In the genomic region with DNA sequence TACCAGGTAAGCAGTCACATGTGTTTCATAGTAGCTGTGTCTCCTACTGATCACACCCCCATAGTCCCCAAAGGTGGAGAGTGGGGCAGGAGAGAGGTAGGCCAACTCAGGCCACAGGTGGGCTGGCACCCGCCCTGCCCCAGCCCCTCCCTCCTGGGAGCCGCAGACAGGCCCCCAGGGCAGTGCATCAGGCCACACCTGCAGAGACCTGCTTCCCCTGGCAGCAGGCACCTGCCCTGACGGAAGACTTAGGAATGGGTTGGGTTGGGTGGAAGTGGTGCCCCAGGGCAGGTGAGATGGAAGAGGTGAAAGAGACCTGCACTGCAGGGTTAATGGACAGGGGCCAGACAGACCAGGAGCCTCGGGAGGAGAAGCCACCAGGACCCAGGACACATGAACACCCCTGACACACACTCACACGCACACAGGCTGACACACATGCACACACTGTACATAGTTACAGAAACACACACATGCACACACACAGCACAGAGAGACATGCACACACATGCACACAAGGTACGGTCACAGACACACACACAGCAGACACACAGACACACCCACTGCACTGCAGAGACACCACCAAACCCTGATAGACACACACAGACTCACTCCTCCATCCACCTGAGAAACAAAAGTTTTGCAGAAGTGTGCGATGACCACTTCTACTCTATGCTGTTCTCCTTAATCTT, we compare ENCODE assay signal across 11 cellular contexts. TPM values are rescaled to one million over a fixed set of nuclear protein-coding genes. Genes with fewer than 3 reads are reported as not detected.
DNase-seq lines count a peak whose midpoint lies in the region; ATAC-seq and TF ChIP-seq lines count a peak whose summit lies in the region.
"Had no signal": no experiment of that assay in that cellular context is flagged by ENCODE, and none has a peak within 500 bp of the region (broad histone marks: within the 10 kb centered on the region; RNA-seq: fewer than 3 reads in every experiment).

No MANE protein-coding gene starts in this region.

- H3K79me2 ChIP-seq in PC-3 (ENCODE audit: low read length), result peaks cover 26% of the 10 kb centered on the region

- no peak for TF ChIP-seq CTCF in PC-3 (conservative IDR thresholded peaks at IDR 0.05; ENCODE audit: low read depth, low read length)
- no peak for TF ChIP-seq CTCF in endodermal cell (conservative IDR thresholded peaks at IDR 0.05)
- TF ChIP-seq CTCF in nephron progenitor cell (IDR thresholded peaks at IDR 0.05), result no peak

- H3K4me1 ChIP-seq in CD8-positive, alpha-beta memory T cell (ENCODE audit: insufficient read depth, low read length), result peaks cover 4% of the 10 kb centered on the region
- H3K4me1 ChIP-seq in PC-3 (ENCODE audit: insufficient read depth, low read length) (peaks cover 45% of the 10 kb centered on the region), endodermal cell (ENCODE audit: control insufficient read depth, insufficient read depth, low read length) (peaks cover 4% of the 10 kb centered on the region)

- intact Hi-C loops in PC-3 (cut with micrococcal nuclease) (no loop called here), sciatic nerve (cut with DNase I) (no loop called here)

- no peak overlapping the region for H3K9ac ChIP-seq in PC-3 (ENCODE audit: low read length)
- H3K9ac ChIP-seq in endodermal cell (ENCODE audit: extremely low read depth, low read length, poor library complexity, severe bottlenecking), result no peak overlapping the region

- H3K4me3 Mint-ChIP-seq in CD8-positive, alpha-beta memory T cell, result peak overlapping the region; percentile 47 to 81 (median 76)
- H3K4me3 Mint-ChIP-seq in endodermal cell (peak overlapping the region; percentile 72), nephron progenitor cell (peak overlapping the region; percentile 88)

- peaks cover 19% of the 10 kb centered on the region for H3K27me3 ChIP-seq in CD8-positive, alpha-beta memory T cell (ENCODE audit: insufficient read depth, low read length, poor library complexity, severe bottlenecking)
- no peaks in the 10 kb centered on the region for H3K27me3 ChIP-seq in PC-3 (ENCODE audit: low read length)
- peaks cover 3% of the 10 kb centered on the region for H3K27me3 ChIP-seq in endodermal cell (ENCODE audit: control insufficient read depth, insufficient read depth, low read length, poor library complexity, severe bottlenecking)
- H3K27me3 ChIP-seq: brain microvascular endothelial cell had no signal

- peaks cover 37 to 73% of the 10 kb centered on the region in 2 donors for H3K27me3 Mint-ChIP-seq in CD8-positive, alpha-beta memory T cell
- H3K27me3 Mint-ChIP-seq in endodermal cell (ENCODE audit: insufficient read depth) (peaks cover 27% of the 10 kb centered on the region), nephron progenitor cell (ENCODE audit: low read depth, poor library complexity) (peaks cover 39% of the 10 kb centered on the region)

- peak; percentile 18; the same call in 1 of the 2 replicates for ATAC-seq in PC-3
- ATAC-seq in sciatic nerve, result no peak
- ATAC-seq in GM18511 (IDR thresholded peaks at IDR 0.05; ENCODE audit: unreplicated experiment), result no peak
- no peak for ATAC-seq in HG03521 (IDR thresholded peaks at IDR 0.05; ENCODE audit: unreplicated experiment)
- no peak for ATAC-seq in HG03196 (IDR thresholded peaks at IDR 0.05; ENCODE audit: unreplicated experiment)

- H3K36me3 Mint-ChIP-seq in CD8-positive, alpha-beta memory T cell, result peaks cover 0 to 14% (median 4%) of the 10 kb centered on the region in 3 donors
- H3K36me3 Mint-ChIP-seq in endodermal cell (ENCODE audit: low read depth) (peaks cover 13% of the 10 kb centered on the region), nephron progenitor cell (ENCODE audit: low read depth) (peaks cover 7% of the 10 kb centered on the region)

- H3K9me3 ChIP-seq in CD8-positive, alpha-beta memory T cell (ENCODE audit: low read length), result no peaks in the 10 kb centered on the region
- H3K9me3 ChIP-seq in PC-3 (ENCODE audit: low read length), result peaks cover 7% of the 10 kb centered on the region; the same call in 1 of the 2 replicates
- peaks cover 11% of the 10 kb centered on the region for H3K9me3 ChIP-seq in endodermal cell (ENCODE audit: control insufficient read depth, low read length)

- no peak overlapping the region for H3K27ac Mint-ChIP-seq in CD8-positive, alpha-beta memory T cell
- H3K27ac Mint-ChIP-seq in endodermal cell, result no peak overlapping the region
- no peak overlapping the region for H3K27ac Mint-ChIP-seq in nephron progenitor cell

- H3K4me2 ChIP-seq in PC-3 (ENCODE audit: low read length), result peak overlapping the region; percentile 28

- no peaks in the 10 kb centered on the region for H3K9me2 ChIP-seq in PC-3 (replicated peaks; ENCODE audit: low read length)

- H3K4me3 ChIP-seq in CD8-positive, alpha-beta memory T cell (ENCODE audit: low read length), result no peak overlapping the region
- H3K4me3 ChIP-seq in PC-3 (ENCODE audit: low read length), result no peak overlapping the region
- no peak overlapping the region for H3K4me3 ChIP-seq in endodermal cell (ENCODE audit: low read length)
- H3K4me3 ChIP-seq: SJCRH30 had no signal

- peak in 1 of 5 donors; percentile 30 for DNase-seq in CD8-positive, alpha-beta memory T cell
- DNase-seq in PC-3, result peak; percentile 83
- DNase-seq in endodermal cell, result peak; percentile 42
- DNase-seq in nephron progenitor cell, result no peak
- no peak for DNase-seq in sciatic nerve (ENCODE audit: low spot score)
- DNase-seq: brain microvascular endothelial cell; SJCRH30; stimulated activated CD4-positive, alpha-beta T cell treated with anti-CD3 and anti-CD28 coated beads, Interleukin-4, amount 100 ng/mL, for 24 hours had no signal

- POLR2A ChIA-PET in CD8-positive, alpha-beta memory T cell (lab: Charles Lee), result no interaction called here
- POLR2A ChIA-PET in PC-3 (lab: Charles Lee; ENCODE audit: unreplicated experiment), result no interaction called here

- 88 to 92% methylated on average over 1 to 7 of the region's 7 CpGs for WGBS in endodermal cell (ENCODE audit: insufficient coverage in 1 of 2, insufficient read length in 1 of 2), 2 experiments

- CTCF ChIA-PET in CD8-positive, alpha-beta memory T cell (lab: Charles Lee), result no interaction called here
- CTCF ChIA-PET in PC-3 (lab: Charles Lee), result no interaction called here

- no peaks in the 10 kb centered on the region for H3K36me3 ChIP-seq in CD8-positive, alpha-beta memory T cell (ENCODE audit: insufficient read depth, low read length)
- H3K36me3 ChIP-seq in PC-3 (ENCODE audit: low read depth, low read length) (no peaks in the 10 kb centered on the region; the same call in 1 of the 2 replicates), endodermal cell (ENCODE audit: control insufficient read depth, insufficient read depth, low read length) (peaks cover 13% of the 10 kb centered on the region)
- H3K36me3 ChIP-seq: SJCRH30 had no signal

- H2AFZ ChIP-seq in PC-3 (ENCODE audit: low read length), result no peak overlapping the region

- no peaks in the 10 kb centered on the region for H3F3A ChIP-seq in PC-3 (ENCODE audit: low read length, unreplicated experiment)

- H3K4me1 Mint-ChIP-seq in CD8-positive, alpha-beta memory T cell, result peaks cover 9 to 19% (median 12%) of the 10 kb centered on the region in 3 donors
- H3K4me1 Mint-ChIP-seq in endodermal cell, result peaks cover 29% of the 10 kb centered on the region
- H3K4me1 Mint-ChIP-seq in nephron progenitor cell, result peaks cover 34% of the 10 kb centered on the region

- no TSS peak for BruUV-seq in PC-3 (replicated peaks; lab: Mats Ljungman, UMichigan)

- peaks cover 5 to 10% (median 7%) of the 10 kb centered on the region in 5 donors for H3K9me3 Mint-ChIP-seq in CD8-positive, alpha-beta memory T cell
- H3K9me3 Mint-ChIP-seq in endodermal cell, result peaks cover 13% of the 10 kb centered on the region
- H3K9me3 Mint-ChIP-seq in nephron progenitor cell, result peaks cover 29% of the 10 kb centered on the region

- peaks cover 5% of the 10 kb centered on the region; the same call in 1 of the 2 replicates for H4K20me1 ChIP-seq in PC-3 (ENCODE audit: low read length)

- no peak overlapping the region for H3K27ac ChIP-seq in CD8-positive, alpha-beta memory T cell (ENCODE audit: low read depth, low read length)
- H3K27ac ChIP-seq in PC-3 (ENCODE audit: low read length) (no peak overlapping the region), endodermal cell (ENCODE audit: low read depth, low read length) (no peak overlapping the region)
- H3K27ac ChIP-seq: brain microvascular endothelial cell, SJCRH30 had no signal

RNA-seq across cellular contexts. Expression of a gene that starts 1.7 kb away (rescaled TPM):
- 1 to 10 TPM; 1.9 to 2.2 TPM for total RNA-seq in CD8-positive, alpha-beta memory T cell
- polyA plus RNA-seq in CD8-positive, alpha-beta memory T cell, result 4.7 TPM
- total RNA-seq in PC-3 (2014; rRNA removed) (77.0 and 85.5 TPM in 2 replicates), endodermal cell (100 to 1,000 TPM; 332 to 398 TPM), sciatic nerve (129 TPM)
- polyA plus RNA-seq in endodermal cell (2013, experiment 1 of 2), result 216 TPM
- 213 TPM for polyA plus RNA-seq in endodermal cell (2013, experiment 2 of 2)

Comparison
In these comparisons a context has a peak if more than half of its experiments do, and no peak if none do; other contexts are left out.
1. DNase-seq: peak in PC-3 (single experiment) and endodermal cell (single experiment); none in nephron progenitor cell (single experiment) and sciatic nerve (single experiment).
2. RNA of a gene that starts 1.7 kb away (total RNA-seq): 332 to 398 TPM in endodermal cell, 129 TPM in sciatic nerve (single experiment) and 77.0 to 85.5 TPM in PC-3; 1.9 to 2.2 TPM in CD8-positive, alpha-beta memory T cell; every median in the first group is over 10 times any median in the second.
3. Peak in every context shown above with its lines, with median percentiles within 50 percentile points of each other: H3K4me3 Mint-ChIP-seq.